Comparison of ENCODE assay signal across 9 cellular contexts in genomic region chrX:101391831-101392230, GRCh38. TPM values are rescaled to one million over a fixed set of nuclear protein-coding genes. Genes with fewer than 3 reads are reported as not detected.
DNase-seq lines count a peak whose midpoint lies in the region; ATAC-seq and TF ChIP-seq lines count a peak whose summit lies in the region.
"Had no signal": no experiment of that assay in that cellular context is flagged by ENCODE, and none has a peak within 500 bp of the region (broad histone marks: within the 10 kb centered on the region; RNA-seq: fewer than 3 reads in every experiment).

No MANE protein-coding gene starts in this region.

- no peaks in the 10 kb centered on the region for H3K27me3 Mint-ChIP-seq in CD4-positive, CD25-positive, alpha-beta regulatory T cell
- H3K27me3 Mint-ChIP-seq in effector memory CD8-positive, alpha-beta T cell = no peaks in the 10 kb centered on the region
- no peaks in the 10 kb centered on the region for H3K27me3 Mint-ChIP-seq in neural progenitor cell (ENCODE audit: insufficient read depth, low read depth)

- H4K20me1 ChIP-seq in MM.1S (ENCODE audit: insufficient read depth, low read length) = no peaks in the 10 kb centered on the region
- H4K20me1 ChIP-seq in neural progenitor cell (ENCODE audit: low read depth) = peaks cover 12% of the 10 kb centered on the region

- H3K79me2 ChIP-seq in MM.1S (ENCODE audit: low read length) = peaks cover 20% of the 10 kb centered on the region
- peaks cover 37% of the 10 kb centered on the region for H3K79me2 ChIP-seq in neural progenitor cell (ENCODE audit: low read depth)

- H3K27me3 ChIP-seq in CD4-positive, CD25-positive, alpha-beta regulatory T cell (ENCODE audit: control insufficient read depth, insufficient read depth, low read length) = no peaks in the 10 kb centered on the region
- H3K27me3 ChIP-seq in MM.1S (replicated peaks; ENCODE audit: insufficient read depth, low read length) (no peaks in the 10 kb centered on the region), neural progenitor cell (no peaks in the 10 kb centered on the region)

- DNase-seq in CD4-positive, CD25-positive, alpha-beta regulatory T cell = no peak
- DNase-seq in MM.1S (no peak), neural progenitor cell (ENCODE audit: low spot score) (no peak), MV-4-11 (lab: John Stamatoyannopoulos, UW) (no peak)
- no peak for DNase-seq in effector memory CD8-positive, alpha-beta T cell
- DNase-seq: cortex of kidney had no signal

- H3K9me3 Mint-ChIP-seq in CD4-positive, CD25-positive, alpha-beta regulatory T cell = no peaks in the 10 kb centered on the region
- H3K9me3 Mint-ChIP-seq in effector memory CD8-positive, alpha-beta T cell = no peaks in the 10 kb centered on the region
- H3K9me3 Mint-ChIP-seq in neural progenitor cell = no peaks in the 10 kb centered on the region

- peaks cover 12% of the 10 kb centered on the region for H3F3A ChIP-seq in MM.1S (ENCODE audit: insufficient read depth, low read length)
- H3F3A ChIP-seq in neural progenitor cell (ENCODE audit: low read depth) = peaks cover 51% of the 10 kb centered on the region

- peaks cover 0 to 32% (median 16%) of the 10 kb centered on the region in 4 donors for H3K4me1 Mint-ChIP-seq in CD4-positive, CD25-positive, alpha-beta regulatory T cell
- H3K4me1 Mint-ChIP-seq in effector memory CD8-positive, alpha-beta T cell (ENCODE audit: low read depth in 2 of 2) = peaks cover 8 to 21% of the 10 kb centered on the region in 2 donors
- H3K4me1 Mint-ChIP-seq in neural progenitor cell = peaks cover 4% of the 10 kb centered on the region

- peak overlapping the region; percentile 53 for H3K4me2 ChIP-seq in MM.1S (ENCODE audit: low read depth, low read length)
- peak overlapping the region; percentile 79 for H3K4me2 ChIP-seq in neural progenitor cell

- H2AFZ ChIP-seq in MM.1S (ENCODE audit: low read length) (no peak overlapping the region), neural progenitor cell (replicated peaks) (no peak overlapping the region)

- H3K36me3 ChIP-seq in CD4-positive, CD25-positive, alpha-beta regulatory T cell (ENCODE audit: control insufficient read depth, insufficient read depth, low read length) = peaks cover 6% of the 10 kb centered on the region
- peaks cover 4% of the 10 kb centered on the region; the same call in 1 of the 2 replicates for H3K36me3 ChIP-seq in MM.1S (replicated peaks; ENCODE audit: insufficient read depth, low read length)
- H3K36me3 ChIP-seq in neural progenitor cell = peaks cover 4% of the 10 kb centered on the region

- H3K9me3 ChIP-seq in CD4-positive, CD25-positive, alpha-beta regulatory T cell (ENCODE audit: control insufficient read depth in 2 of 2, low read length in 2 of 2) = no peaks in the 10 kb centered on the region
- H3K9me3 ChIP-seq in MM.1S (replicated peaks; ENCODE audit: insufficient read depth, low read length) (no peaks in the 10 kb centered on the region), neural progenitor cell (ENCODE audit: low read depth) (no peaks in the 10 kb centered on the region)

- ATAC-seq in CD4-positive, CD25-positive, alpha-beta regulatory T cell (ENCODE audit: low read depth in 2 of 2) = no peak
- no peak for ATAC-seq in effector memory CD8-positive, alpha-beta T cell (replicated peaks)
- ATAC-seq in GM18858 (IDR thresholded peaks at IDR 0.05; ENCODE audit: unreplicated experiment) = no peak
- no peak for ATAC-seq in GM18498 (IDR thresholded peaks at IDR 0.05; ENCODE audit: unreplicated experiment)
- no peak for ATAC-seq in HG02840 (IDR thresholded peaks at IDR 0.05; ENCODE audit: low FRiP score, unreplicated experiment)

- peak overlapping the region; percentile 93 to 97 (median 95) for H3K27ac Mint-ChIP-seq in CD4-positive, CD25-positive, alpha-beta regulatory T cell
- peak overlapping the region; percentile 93 to 95 for H3K27ac Mint-ChIP-seq in effector memory CD8-positive, alpha-beta T cell
- H3K27ac Mint-ChIP-seq in neural progenitor cell = peak overlapping the region; percentile 38

- H3K4me1 ChIP-seq in CD4-positive, CD25-positive, alpha-beta regulatory T cell (ENCODE audit: control insufficient read depth, insufficient read depth, low read length, poor library complexity, severe bottlenecking) = peaks cover 6% of the 10 kb centered on the region
- 0 out of 2 replicates have a peak, but pooled peaks cover under 1% of the 10 kb centered on the region for H3K4me1 ChIP-seq in MM.1S (ENCODE audit: low read length)
- peaks cover 8% of the 10 kb centered on the region for H3K4me1 ChIP-seq in neural progenitor cell

- H3K9ac ChIP-seq in MM.1S (ENCODE audit: low read length) (peak overlapping the region; percentile 87), neural progenitor cell (peak overlapping the region; percentile 54)

- H3K4me3 ChIP-seq in CD4-positive, CD25-positive, alpha-beta regulatory T cell (ENCODE audit: low read depth, low read length) = peak overlapping the region; percentile 75
- peak overlapping the region; percentile 72 for H3K4me3 ChIP-seq in MM.1S (ENCODE audit: low read length)
- H3K4me3 ChIP-seq in neural progenitor cell = peak overlapping the region; percentile 76

- no peaks in the 10 kb centered on the region for H3K9me2 ChIP-seq in MM.1S (replicated peaks; ENCODE audit: insufficient read depth, low read length)

- peak overlapping the region; percentile 80 for H3K27ac ChIP-seq in CD4-positive, CD25-positive, alpha-beta regulatory T cell (ENCODE audit: insufficient read depth, low read length, poor library complexity, severe bottlenecking)
- H3K27ac ChIP-seq in MM.1S (ENCODE audit: low read length) (peak overlapping the region; percentile 50; the same call in 1 of the 2 replicates), neural progenitor cell (peak overlapping the region; percentile 57)

- peak overlapping the region; percentile 90 to 99 (median 92) for H3K4me3 Mint-ChIP-seq in CD4-positive, CD25-positive, alpha-beta regulatory T cell
- peak overlapping the region; percentile 92 to 94 for H3K4me3 Mint-ChIP-seq in effector memory CD8-positive, alpha-beta T cell
- peak overlapping the region; percentile 94 for H3K4me3 Mint-ChIP-seq in neural progenitor cell

- TF ChIP-seq CTCF in MM.1S (IDR thresholded peaks at IDR 0.05; ENCODE audit: low read length) = no peak
- TF ChIP-seq CTCF in neural progenitor cell (IDR thresholded peaks at IDR 0.05) = no peak

- H3K36me3 Mint-ChIP-seq in CD4-positive, CD25-positive, alpha-beta regulatory T cell = no peaks in the 10 kb centered on the region
- H3K36me3 Mint-ChIP-seq in effector memory CD8-positive, alpha-beta T cell (ENCODE audit: insufficient read depth) = peaks cover 36% of the 10 kb centered on the region
- H3K36me3 Mint-ChIP-seq in neural progenitor cell = peaks cover 4% of the 10 kb centered on the region

RNA-seq across cellular contexts. Expression of gene RPL36A, which starts 1.0 kb away (rescaled TPM):
- 174 TPM for total RNA-seq in CD4-positive, CD25-positive, alpha-beta regulatory T cell
- polyA plus RNA-seq in CD4-positive, CD25-positive, alpha-beta regulatory T cell = 1,000 to 10,000 TPM; 1,463 to 2,189 (median 1,912) TPM
- 2,927 and 6,478 TPM in 2 replicates for total RNA-seq in neural progenitor cell (ENCODE audit: low replicate concordance)

RNA-seq across cellular contexts. Expression of gene BTK, which starts 5.8 kb away (rescaled TPM):
- 2.7 TPM for total RNA-seq in CD4-positive, CD25-positive, alpha-beta regulatory T cell
- polyA plus RNA-seq in CD4-positive, CD25-positive, alpha-beta regulatory T cell = under 1 TPM in 3 of 4 donors, not detected in 1; 0.10 to 0.24 (median 0.11) TPM
- total RNA-seq in neural progenitor cell (ENCODE audit: low replicate concordance) = 0.03 TPM in 1 of 2 replicates, not detected in the other

RNA-seq across cellular contexts. Expression of gene GLA, which starts 15.9 kb away (rescaled TPM):
- total RNA-seq in CD4-positive, CD25-positive, alpha-beta regulatory T cell = 32.7 TPM
- 10 to 100 TPM; 10.7 to 15.6 (median 12.6) TPM for polyA plus RNA-seq in CD4-positive, CD25-positive, alpha-beta regulatory T cell
- 45.0 and 48.3 TPM in 2 replicates for total RNA-seq in neural progenitor cell (ENCODE audit: low replicate concordance)

RNA-seq across cellular contexts. Expression of gene HNRNPH2, which starts 16.2 kb away (rescaled TPM):
- 44.1 TPM for total RNA-seq in CD4-positive, CD25-positive, alpha-beta regulatory T cell
- 10 to 100 TPM; 86.4 to 98.6 (median 91.5) TPM for polyA plus RNA-seq in CD4-positive, CD25-positive, alpha-beta regulatory T cell
- 64.5 and 93.3 TPM in 2 replicates for total RNA-seq in neural progenitor cell (ENCODE audit: low replicate concordance)

RNA-seq across cellular contexts. Expression of gene TIMM8A, which starts 43.3 kb away (rescaled TPM):
- total RNA-seq in CD4-positive, CD25-positive, alpha-beta regulatory T cell = 5.8 TPM
- 10 to 100 TPM in 1 of 4 donors, 1 to 10 TPM in 3; 5.9 to 11.3 (median 8.9) TPM for polyA plus RNA-seq in CD4-positive, CD25-positive, alpha-beta regulatory T cell
- total RNA-seq in neural progenitor cell (ENCODE audit: low replicate concordance) = 7.7 and 9.5 TPM in 2 replicates

Comparison
In these comparisons a context has a peak if more than half of its experiments do, and no peak if none do; other contexts are left out.
1. H3K27ac Mint-ChIP-seq: peak in every context shown above with its lines; median percentile 95 in CD4-positive, CD25-positive, alpha-beta regulatory T cell; 94 in effector memory CD8-positive, alpha-beta T cell; 38 in neural progenitor cell.
2. RNA of gene RPL36A, which starts 1.0 kb away (total RNA-seq): 2,927 to 6,478 TPM in neural progenitor cell; 174 TPM in CD4-positive, CD25-positive, alpha-beta regulatory T cell (single experiment); every median in the first group is over 10 times any median in the second.
3. Peak in every context shown above with its lines, with median percentiles within 50 percentile points of each other: H3K27ac ChIP-seq, H3K4me3 ChIP-seq and H3K4me3 Mint-ChIP-seq.